ENCODE assay signal across 23 cellular contexts in the genomic region with DNA sequence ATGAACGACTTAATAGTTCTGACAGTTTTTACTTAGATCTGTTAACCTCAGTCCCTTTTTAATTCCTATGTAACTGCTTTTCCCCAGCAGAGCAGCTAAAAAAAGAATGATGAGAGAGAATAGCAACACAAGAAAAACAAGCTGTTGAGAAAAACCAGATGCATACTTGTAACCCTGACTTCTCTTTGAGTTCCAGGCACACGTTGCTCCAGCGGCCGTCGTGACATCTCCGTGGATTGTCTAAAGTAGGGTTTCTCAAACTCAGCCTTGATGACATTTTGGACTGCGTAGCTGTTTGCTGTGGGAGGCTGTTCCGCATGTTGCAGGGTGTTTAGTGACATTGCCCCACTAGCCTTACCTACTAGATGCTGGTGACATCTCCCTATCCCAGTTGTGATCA.
"Had no signal": no experiment of that assay in that cellular context is flagged by ENCODE, and none has a peak within 500 bp of the region (broad histone marks: within the 10 kb centered on the region; RNA-seq: fewer than 3 reads in every experiment).

No MANE protein-coding gene starts in this region.

- H3K27me3 ChIP-seq: brain microvascular endothelial cell, pancreas, tibial artery had no signal

- H3K9me3 ChIP-seq: mucosa of descending colon, pancreas, tibial artery had no signal

- H3K4me3 ChIP-seq: mucosa of descending colon, pancreas, tibial artery had no signal

- FAIRE-seq: keratinocyte, pancreas had no signal

- ATAC-seq: activated CD4-positive, CD25-positive, alpha-beta regulatory T cell treated with anti-CD3 and anti-CD28 coated beads, Interleukin-2, amount 50 U/mL, for 24 hours; activated CD8-positive, alpha-beta T cell treated with anti-CD3 and anti-CD28 coated beads, Interleukin-2, amount 10 ng/mL, durations not matched to agents 7 days and 5 days; activated naive CD8-positive, alpha-beta T cell treated with anti-CD3 and anti-CD28 coated beads, Interleukin-2, amount 50 U/mL, for 24 hours; esophagus mucosa; left lobe of liver; mucosa of descending colon; naive thymus-derived CD4-positive, alpha-beta T cell; pancreas had no signal

- DNase-seq: activated CD4-positive, alpha-beta T cell treated with anti-CD3 and anti-CD28 coated beads, Interleukin-2, amount 10 ng/mL, durations not matched to agents 7 days and 5 days; activated CD8-positive, alpha-beta T cell treated with anti-CD3 and anti-CD28 coated beads, Interleukin-2, amount 10 ng/mL, durations not matched to agents 7 days and 5 days; activated naive CD4-positive, alpha-beta T cell treated with Interleukin-2 at 50 U/mL for 16 hours; activated naive CD8-positive, alpha-beta T cell treated with anti-CD3 and anti-CD28 coated beads, Interleukin-2, amount 50 U/mL, for 24 hours; activated T-cell treated with anti-CD3 and anti-CD28 coated beads, Interleukin-2, amount 50 U/mL, for 24 hours; aorta; brain microvascular endothelial cell; cerebellar nuclear complex; cortex of kidney; effector CD4-positive, alpha-beta T cell; mucosa of descending colon; naive thymus-derived CD4-positive, alpha-beta T cell; pancreas; stimulated activated CD4-positive, alpha-beta T cell treated with anti-CD3 and anti-CD28 coated beads, Interleukin-12 subunit alpha, Interleukin-12 subunit beta, amount 100 ng/mL, for 4 hours; stimulated activated CD4-positive, alpha-beta T cell treated with anti-CD3 and anti-CD28 coated beads, Interleukin-2, amount 100 ng/mL, for 24 hours; stimulated activated naive CD4-positive, alpha-beta T cell treated with Interleukin-2 at 50 U/mL for 16 hours; substantia nigra; T1000; tibial artery had no signal

- H3K4me1 ChIP-seq: pancreas, tibial artery had no signal

- H3K36me3 ChIP-seq: brain microvascular endothelial cell, pancreas had no signal

- H3K27ac ChIP-seq: brain microvascular endothelial cell, pancreas, tibial artery had no signal
